Comparison of ENCODE assay signal across 20 cellular contexts in the genomic region with DNA sequence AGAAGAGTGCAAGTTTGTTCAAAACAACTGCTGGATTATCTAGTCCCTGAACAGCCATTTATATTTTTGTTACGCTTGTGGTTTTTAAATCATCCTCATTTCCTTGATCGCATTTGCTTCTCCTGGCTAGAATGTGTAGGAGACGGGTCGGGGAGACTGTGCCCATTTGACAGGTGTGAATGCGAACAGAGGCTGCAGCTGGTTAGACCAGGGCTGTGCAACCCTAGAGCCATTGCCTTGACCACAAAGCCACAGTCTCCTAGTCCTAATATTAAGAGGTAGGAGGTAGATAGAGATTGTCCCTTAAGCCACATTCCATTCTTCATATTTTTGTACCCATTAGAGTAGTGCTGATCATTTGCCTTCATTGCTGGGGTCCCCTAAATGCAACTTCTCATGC.
A peak's percentile ranks its signal among the peaks of the same experiment; 100 is the strongest.
DNase-seq lines count a peak whose midpoint lies in the region; ATAC-seq and TF ChIP-seq lines count a peak whose summit lies in the region.
"Had no signal": no experiment of that assay in that cellular context is flagged by ENCODE, and none has a peak within 500 bp of the region (broad histone marks: within the 10 kb centered on the region; RNA-seq: fewer than 3 reads in every experiment).

No MANE protein-coding gene starts in this region.

- peaks cover 87% of the 10 kb centered on the region for H3F3A ChIP-seq in MM.1S (ENCODE audit: insufficient read depth, low read length)

- H3K4me2 ChIP-seq in MM.1S (ENCODE audit: low read depth, low read length), result peak overlapping the region; percentile 29; the same call in 1 of the 2 replicates
- H3K4me2 ChIP-seq: A549; BLaER1 treated with 17β-estradiol and CSF1 and Interleukin-3, amounts not matched to agents 10 nM and 100 nM had no signal

- ATAC-seq in Right ventricle myocardium inferior (no peak), activated B cell treated with CpG ODN at 0.5 μM for 24 hours (ENCODE audit: low read depth) (no peak), HG02938 (IDR thresholded peaks at IDR 0.05; ENCODE audit: unreplicated experiment) (no peak)
- ATAC-seq: A549; CD8-positive, alpha-beta T cell had no signal

- H3K4me1 ChIP-seq in left ventricle myocardium inferior (no peaks in the 10 kb centered on the region), MM.1S (ENCODE audit: low read length) (peaks cover 64% of the 10 kb centered on the region)
- H3K4me1 ChIP-seq: A549 had no signal

- H3K9ac ChIP-seq in MM.1S (ENCODE audit: low read length), result no peak overlapping the region
- H3K9ac ChIP-seq: BLaER1 treated with 17β-estradiol and CSF1 and Interleukin-3, amounts not matched to agents 10 nM and 100 nM had no signal

- H3K4me1 Mint-ChIP-seq in activated B cell treated with CpG ODN at 0.5 μM for 24 hours (peaks cover 33% of the 10 kb centered on the region), osteocyte (ENCODE audit: unreplicated experiment) (no peaks in the 10 kb centered on the region)

- H3K9me3 Mint-ChIP-seq in activated B cell treated with CpG ODN at 0.5 μM for 24 hours (no peaks in the 10 kb centered on the region), osteocyte (ENCODE audit: unreplicated experiment) (peaks cover 8% of the 10 kb centered on the region)
- H3K9me3 Mint-ChIP-seq: CD4-positive, alpha-beta T cell; CD8-positive, alpha-beta T cell had no signal

- CTCF ChIA-PET in activated B cell treated with CpG ODN at 0.5 μM for 24 hours (lab: Charles Lee), result no interaction called here

- H3K27ac Mint-ChIP-seq in activated B cell treated with CpG ODN at 0.5 μM for 24 hours, result peak overlapping the region; percentile 10
- peak overlapping the region; percentile 41 for H3K27ac Mint-ChIP-seq in osteocyte (ENCODE audit: unreplicated experiment)
- H3K27ac Mint-ChIP-seq: B cell; CD4-positive, alpha-beta T cell; CD8-positive, alpha-beta T cell had no signal

- no peaks in the 10 kb centered on the region for H3K27me3 ChIP-seq in left ventricle myocardium inferior (ENCODE audit: low read depth)
- H3K27me3 ChIP-seq in MM.1S (replicated peaks; ENCODE audit: insufficient read depth, low read length), result no peaks in the 10 kb centered on the region
- H3K27me3 ChIP-seq: BLaER1 treated with 17β-estradiol and CSF1 and Interleukin-3, amounts not matched to agents 10 nM and 100 nM had no signal

- H3K36me3 ChIP-seq in left ventricle myocardium inferior (no peaks in the 10 kb centered on the region), MM.1S (replicated peaks; ENCODE audit: insufficient read depth, low read length) (no peaks in the 10 kb centered on the region)
- H3K36me3 ChIP-seq: BLaER1 treated with 17β-estradiol and CSF1 and Interleukin-3, amounts not matched to agents 10 nM and 100 nM had no signal

- TF ChIP-seq CTCF in left ventricle myocardium inferior (IDR thresholded peaks at IDR 0.05; ENCODE audit: borderline replicate concordance) (no peak), MM.1S (IDR thresholded peaks at IDR 0.05; ENCODE audit: low read length) (no peak), activated B cell treated with CpG ODN at 0.5 μM for 24 hours (IDR thresholded peaks at IDR 0.05) (no peak), osteocyte (IDR thresholded peaks at IDR 0.05) (no peak)

- no peak overlapping the region for H3K4me3 Mint-ChIP-seq in activated B cell treated with CpG ODN at 0.5 μM for 24 hours
- no peak overlapping the region for H3K4me3 Mint-ChIP-seq in osteocyte (ENCODE audit: unreplicated experiment)
- H3K4me3 Mint-ChIP-seq: B cell; CD4-positive, alpha-beta T cell; CD8-positive, alpha-beta T cell had no signal

- intact Hi-C loops in Right ventricle myocardium inferior (cut with DNase I), result no loop called here
- intact Hi-C loops in left ventricle myocardium inferior (cut with micrococcal nuclease), result no loop called here
- intact Hi-C loops in activated B cell treated with CpG ODN at 0.5 μM for 24 hours (cut with micrococcal nuclease), result no loop called here

- H3K36me3 Mint-ChIP-seq in activated B cell treated with CpG ODN at 0.5 μM for 24 hours (ENCODE audit: low read depth), result no peaks in the 10 kb centered on the region
- peaks cover 2% of the 10 kb centered on the region for H3K36me3 Mint-ChIP-seq in osteocyte (ENCODE audit: unreplicated experiment)
- H3K36me3 Mint-ChIP-seq: CD8-positive, alpha-beta T cell had no signal

- H3K27ac ChIP-seq in left ventricle myocardium inferior (replicated peaks), result no peak overlapping the region
- H3K27ac ChIP-seq in MM.1S (ENCODE audit: low read length), result peak overlapping the region; percentile 49; the same call in 1 of the 2 replicates
- H3K27ac ChIP-seq: 22Rv1; A549; BLaER1 treated with 17β-estradiol and CSF1 and Interleukin-3, amounts not matched to agents 10 nM and 100 nM; C4-2B had no signal

- H2AFZ ChIP-seq in MM.1S (ENCODE audit: low read length), result no peak overlapping the region

- H3K9me3 ChIP-seq in left ventricle myocardium inferior (replicated peaks) (no peaks in the 10 kb centered on the region), MM.1S (replicated peaks; ENCODE audit: insufficient read depth, low read length) (no peaks in the 10 kb centered on the region)
- H3K9me3 ChIP-seq: A549; BLaER1 treated with 17β-estradiol and CSF1 and Interleukin-3, amounts not matched to agents 10 nM and 100 nM; Caco-2 had no signal

- no peaks in the 10 kb centered on the region for H3K9me2 ChIP-seq in MM.1S (replicated peaks; ENCODE audit: insufficient read depth, low read length)

- peaks cover 99% of the 10 kb centered on the region for H3K79me2 ChIP-seq in MM.1S (ENCODE audit: low read length)

- POLR2A ChIA-PET in activated B cell treated with CpG ODN at 0.5 μM for 24 hours (lab: Charles Lee), result no interaction called here

- H3K27me3 Mint-ChIP-seq in activated B cell treated with CpG ODN at 0.5 μM for 24 hours (no peaks in the 10 kb centered on the region), osteocyte (ENCODE audit: unreplicated experiment) (no peaks in the 10 kb centered on the region)
- H3K27me3 Mint-ChIP-seq: B cell; CD4-positive, alpha-beta T cell had no signal

- peaks cover 90% of the 10 kb centered on the region for H4K20me1 ChIP-seq in MM.1S (ENCODE audit: insufficient read depth, low read length)
- H4K20me1 ChIP-seq: BLaER1 treated with 17β-estradiol and CSF1 and Interleukin-3, amounts not matched to agents 10 nM and 100 nM had no signal

- H3K4me3 ChIP-seq in left ventricle myocardium inferior (no peak overlapping the region), MM.1S (ENCODE audit: low read length) (no peak overlapping the region)
- H3K4me3 ChIP-seq: A549; BLaER1 treated with 17β-estradiol and CSF1 and Interleukin-3, amounts not matched to agents 10 nM and 100 nM had no signal

- DNase-seq in Right ventricle myocardium inferior (ENCODE audit: missing footprints) (peak; percentile 11), left ventricle myocardium inferior (no peak), MM.1S (peak; percentile 57), activated B cell treated with CpG ODN at 0.5 μM for 24 hours (no peak), osteocyte (ENCODE audit: extremely low spot score, unreplicated experiment) (no peak), putamen (ENCODE audit: low spot score) (no peak), T-helper 1 cell (no peak)
- DNase-seq: AML-193; Caco-2; Calu3; CD4-positive, alpha-beta T cell; CD8-positive, alpha-beta T cell; DMS79 treated with DMSO at 0.1 percent for 48 hours; GF-D8 had no signal

Comparison
In these comparisons a context has a peak if more than half of its experiments do, and no peak if none do; other contexts are left out.
1. DNase-seq: peak in Right ventricle myocardium inferior (single experiment) and MM.1S (single experiment); none in left ventricle myocardium inferior (single experiment), activated B cell treated with CpG ODN at 0.5 μM for 24 hours (single experiment), osteocyte (single experiment), putamen (single experiment) and T-helper 1 cell (0 of 5).